In genomic region chr9:14908221-14909206, GRCh38 we compare ENCODE assay signal across 10 cellular contexts. TPM values are rescaled to one million over a fixed set of nuclear protein-coding genes. Genes with fewer than 3 reads are reported as not detected.
DNase-seq lines count a peak whose midpoint lies in the region; ATAC-seq and TF ChIP-seq lines count a peak whose summit lies in the region.
"Had no signal": no experiment of that assay in that cellular context is flagged by ENCODE, and none has a peak within 500 bp of the region (broad histone marks: within the 10 kb centered on the region; RNA-seq: fewer than 3 reads in every experiment).

No MANE protein-coding gene starts in this region.

- H3K4me3 ChIP-seq in psoas muscle = peak overlapping the region; percentile 53
- H3K4me3 ChIP-seq in upper lobe of left lung = no peak overlapping the region

- H3K27ac ChIP-seq in psoas muscle = no peak overlapping the region
- H3K27ac ChIP-seq in upper lobe of left lung = no peak overlapping the region

- DNase-seq in fibroblast of gingiva (ENCODE audit: low read depth) (peak; percentile 4), psoas muscle (no peak), activated T-cell treated with anti-CD3 and anti-CD28 coated beads for 4 hours (no peak), left colon (no peak), upper lobe of left lung (no peak)
- DNase-seq: activated gamma-delta T cell, hypothalamus had no signal

- TF ChIP-seq POLR2A in upper lobe of left lung (IDR thresholded peaks at IDR 0.05) = no peak

- peak; percentile 41 for ATAC-seq in GM18870 (IDR thresholded peaks at IDR 0.05; ENCODE audit: unreplicated experiment)
- ATAC-seq in HG03354 (IDR thresholded peaks at IDR 0.05; ENCODE audit: poor library complexity, severe bottlenecking, unreplicated experiment) = peak; percentile 55
- ATAC-seq in psoas muscle = no peak
- no peak for ATAC-seq in GM21367 (IDR thresholded peaks at IDR 0.05; ENCODE audit: unreplicated experiment)
- ATAC-seq in left colon = no peak
- no peak for ATAC-seq in upper lobe of left lung (ENCODE audit: low FRiP score in 2 of 2)

- no peaks in the 10 kb centered on the region for H3K9me3 ChIP-seq in psoas muscle
- H3K9me3 ChIP-seq in upper lobe of left lung = no peaks in the 10 kb centered on the region

- H3K4me1 ChIP-seq in psoas muscle = no peaks in the 10 kb centered on the region
- H3K4me1 ChIP-seq in upper lobe of left lung = no peaks in the 10 kb centered on the region

- intact Hi-C loops in psoas muscle (cut with DNase I) (no loop called here), left colon (cut with DNase I, micrococcal nuclease) (no loop called here)

- TF ChIP-seq EP300 in upper lobe of left lung (IDR thresholded peaks at IDR 0.05) = no peak

- H3K27me3 ChIP-seq in psoas muscle (ENCODE audit: insufficient read depth in 3 of 3, low read length in 2 of 3) = no peaks in the 10 kb centered on the region
- no peaks in the 10 kb centered on the region for H3K27me3 ChIP-seq in upper lobe of left lung

- H3K36me3 ChIP-seq in psoas muscle (ENCODE audit: insufficient read depth in 1 of 2, low read depth in 1 of 2) = no peaks in the 10 kb centered on the region
- H3K36me3 ChIP-seq in upper lobe of left lung = no peaks in the 10 kb centered on the region

- 50 to 64% (median 54%) methylated on average over 5 of the region's 5 CpGs for WGBS in psoas muscle, 3 donors
- WGBS in upper lobe of left lung, 2 donors = 42 to 62% methylated on average over 5 of the region's 5 CpGs

- TF ChIP-seq CTCF in psoas muscle (IDR thresholded peaks at IDR 0.05) (no peak), upper lobe of left lung (IDR thresholded peaks at IDR 0.05) (no peak)

RNA-seq across cellular contexts. Expression of gene FREM1, which starts 1.7 kb away (rescaled TPM):
- total RNA-seq in psoas muscle = 1 to 10 TPM in 2 of 4 donors, under 1 TPM in 2; 0.25 to 3.7 (median 1.9) TPM
- polyA plus RNA-seq in psoas muscle = 1 to 10 TPM in 1 of 3 donors, under 1 TPM in 2; 0.20 to 1.5 (median 0.63) TPM
- total RNA-seq in left colon = 1 to 10 TPM in 1 of 2 donors, under 1 TPM in 1; 0.43 to 2.3 TPM
- 1 to 10 TPM; 1.1 to 6.3 (median 2.8) TPM for total RNA-seq in upper lobe of left lung

Comparison
In these comparisons a context has a peak if more than half of its experiments do, and no peak if none do; other contexts are left out.
1. ATAC-seq: peak in GM18870 (single experiment) and HG03354 (single experiment); none in psoas muscle (0 of 4), GM21367 (single experiment), left colon (single experiment) and upper lobe of left lung (0 of 2).